Comparison of ENCODE assay signal across 8 cellular contexts in the genomic region with DNA sequence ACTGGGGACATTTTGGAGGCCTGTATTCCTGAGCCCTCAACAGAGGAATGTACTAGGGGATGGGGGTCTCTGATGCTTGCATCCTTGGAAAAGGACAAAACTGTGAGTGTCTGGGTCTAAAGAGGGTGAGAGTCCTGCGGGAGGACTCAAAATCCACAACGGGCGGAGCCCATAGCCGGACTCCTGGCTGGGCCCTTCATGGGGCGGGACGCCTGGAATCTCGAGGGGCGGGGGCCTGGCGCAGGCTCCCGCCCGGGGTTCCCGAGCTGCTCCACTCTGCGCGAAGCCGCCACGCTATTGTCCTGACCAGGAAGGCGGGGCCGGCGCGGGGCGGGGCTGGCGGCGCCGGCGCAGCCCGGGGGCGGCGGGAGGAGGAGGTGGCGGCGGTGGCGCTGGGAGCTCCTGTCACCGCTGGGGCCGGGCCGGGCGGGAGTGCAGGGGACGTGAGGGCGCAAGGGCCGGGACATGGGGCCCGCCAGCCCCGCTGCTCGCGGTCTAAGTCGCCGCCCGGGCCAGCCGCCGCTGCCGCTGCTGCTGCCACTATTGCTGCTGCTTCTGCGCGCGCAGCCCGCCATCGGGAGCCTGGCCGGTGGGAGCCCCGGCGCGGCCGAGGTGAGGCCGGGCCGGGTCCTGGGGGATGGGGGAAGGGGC. TPM values are rescaled to one million over a fixed set of nuclear protein-coding genes. Genes with fewer than 3 reads are reported as not detected.
DNase-seq lines count a peak whose midpoint lies in the region; ATAC-seq and TF ChIP-seq lines count a peak whose summit lies in the region.

A gene (plus strand): TSS at position 403 of the 651 bp plus-strand sequence. CDS start 63 bp downstream, at position 466.

- H3K9me3 ChIP-seq in CD4-positive, alpha-beta T cell (ENCODE audit: control insufficient read depth, low read length) = no peaks in the 10 kb centered on the region
- H3K9me3 ChIP-seq in transverse colon = no peaks in the 10 kb centered on the region

- POLR2A ChIA-PET in CD4-positive, alpha-beta T cell (lab: Charles Lee) = interaction anchor here (1.1 kb wide), 1 partner anchor 247 kb away, joined by 3 read pairs; a partner anchor contains a TSS

- peak; percentile 56 for ATAC-seq in CD4-positive, alpha-beta T cell (ENCODE audit: poor library complexity)
- ATAC-seq in HG03432 (IDR thresholded peaks at IDR 0.05; ENCODE audit: unreplicated experiment) = peak; percentile 51

- H3K4me1 ChIP-seq in transverse colon = peaks cover 10 to 24% (median 20%) of the 10 kb centered on the region in 4 donors

- peak; percentile 30 to 71 (median 48) for DNase-seq in CD4-positive, alpha-beta T cell
- DNase-seq in RPMI7951 (ENCODE audit: low read depth) = peak; percentile 67
- DNase-seq in activated naive CD4-positive, alpha-beta T cell treated with Interleukin-2 at 50 U/mL for 16 hours = peak; percentile 80
- no peak for DNase-seq in glomerular endothelial cell (ENCODE audit: extremely low read depth, low read depth, low spot score)
- no peak for DNase-seq in osteocyte (ENCODE audit: extremely low spot score, unreplicated experiment)
- DNase-seq in transverse colon = peak; percentile 59
- no peak for DNase-seq in GF-D8 (lab: John Stamatoyannopoulos, UW)

- no peaks in the 10 kb centered on the region for H3K9me3 Mint-ChIP-seq in CD4-positive, alpha-beta T cell
- no peaks in the 10 kb centered on the region for H3K9me3 Mint-ChIP-seq in osteocyte (ENCODE audit: unreplicated experiment)

- TF ChIP-seq EP300 in transverse colon (IDR thresholded peaks at IDR 0.05; ENCODE audit: low read depth) = no peak

- H3K27ac Mint-ChIP-seq in CD4-positive, alpha-beta T cell = no peak within 1 kb of the TSS
- no peak within 1 kb of the TSS for H3K27ac Mint-ChIP-seq in osteocyte (ENCODE audit: unreplicated experiment)

- 4% methylated on average over 5 of the region's 60 CpGs; no CpG with 5 or more reads in 1 of the 2 donors for WGBS in transverse colon (ENCODE audit: low coverage in 1 of 2), 2 donors

- H3K27me3 Mint-ChIP-seq in CD4-positive, alpha-beta T cell = peaks cover 74% of the 10 kb centered on the region
- H3K27me3 Mint-ChIP-seq in osteocyte (ENCODE audit: unreplicated experiment) = peaks cover 33% of the 10 kb centered on the region

- peak within 1 kb of the TSS; percentile 63 for H3K4me3 Mint-ChIP-seq in CD4-positive, alpha-beta T cell
- H3K4me3 Mint-ChIP-seq in osteocyte (ENCODE audit: unreplicated experiment) = peak within 1 kb of the TSS; percentile 69

- peaks cover 42% of the 10 kb centered on the region for H3K27me3 ChIP-seq in CD4-positive, alpha-beta T cell (ENCODE audit: control insufficient read depth, insufficient read depth, low read length)
- H3K27me3 ChIP-seq in transverse colon = peaks cover 63% of the 10 kb centered on the region

- CTCF ChIA-PET in CD4-positive, alpha-beta T cell (lab: Charles Lee) = interaction anchor here (0.7 kb wide), 1 partner anchor 63 kb away, joined by 3 read pairs; no protein-coding TSS in a partner anchor

- intact Hi-C loops in CD4-positive, alpha-beta T cell (cut with DNase I, micrococcal nuclease) = no loop called here
- intact Hi-C loops in transverse colon (cut with DNase I; ENCODE audit: low total_unique reads) = no loop called here

- no peaks in the 10 kb centered on the region for H3K36me3 ChIP-seq in transverse colon

- in situ Hi-C loops in transverse colon (cut with MboI; ENCODE audit: low pct_ligation_motif_present in 1 of 4, low pct_unique_long_range_greater_than_20kb in 1 of 4, low sequenced_read_pairs in 3 of 4) = no loop called here

- H3K4me3 ChIP-seq in transverse colon = peak within 1 kb of the TSS; percentile 10 to 60 (median 34)

- H3K27ac ChIP-seq in CD4-positive, alpha-beta T cell (ENCODE audit: low read depth, low read length) = no peak within 1 kb of the TSS
- no peak within 1 kb of the TSS for H3K27ac ChIP-seq in transverse colon

- H3K36me3 Mint-ChIP-seq in CD4-positive, alpha-beta T cell (ENCODE audit: low read depth) = no peaks in the 10 kb centered on the region
- H3K36me3 Mint-ChIP-seq in osteocyte (ENCODE audit: unreplicated experiment) = no peaks in the 10 kb centered on the region

- H3K4me1 Mint-ChIP-seq in CD4-positive, alpha-beta T cell (ENCODE audit: low read depth) = peaks cover 15% of the 10 kb centered on the region
- H3K4me1 Mint-ChIP-seq in osteocyte (ENCODE audit: unreplicated experiment) = peaks cover 13% of the 10 kb centered on the region

- TF ChIP-seq POLR2A in transverse colon (IDR thresholded peaks at IDR 0.05) = no peak

- TF ChIP-seq CTCF in CD4-positive, alpha-beta T cell (IDR thresholded peaks at IDR 0.05) = no peak
- TF ChIP-seq CTCF in osteocyte (IDR thresholded peaks at IDR 0.05) (no peak), transverse colon (IDR thresholded peaks at IDR 0.05) (no peak)

RNA-seq across cellular contexts. Expression of the gene that starts here (rescaled TPM):
- total RNA-seq in CD4-positive, alpha-beta T cell = not detected
- total RNA-seq in RPMI7951 (2014; rRNA removed; shearing (Covaris generic)) = 15.3 and 18.9 TPM in 2 replicates
- total RNA-seq in glomerular endothelial cell (7.3 and 14.9 TPM in 2 replicates), osteocyte (12.6 and 14.7 TPM in 2 replicates), transverse colon (10 to 100 TPM in 1 of 4 donors, 1 to 10 TPM in 2, under 1 TPM in 1; 1.00 to 10.5 (median 4.5) TPM)

Comparison
In these comparisons a context has a peak if more than half of its experiments do, and no peak if none do; other contexts are left out.
1. Peak in DNase-seq and ATAC-seq in CD4-positive, alpha-beta T cell; RNA of the gene not detected or under 1 TPM.
2. DNase-seq: peak in RPMI7951 (single experiment), activated naive CD4-positive, alpha-beta T cell treated with Interleukin-2 at 50 U/mL for 16 hours (single experiment) and transverse colon (single experiment); none in glomerular endothelial cell (single experiment), osteocyte (single experiment) and GF-D8 (single experiment).